In the genomic region with DNA sequence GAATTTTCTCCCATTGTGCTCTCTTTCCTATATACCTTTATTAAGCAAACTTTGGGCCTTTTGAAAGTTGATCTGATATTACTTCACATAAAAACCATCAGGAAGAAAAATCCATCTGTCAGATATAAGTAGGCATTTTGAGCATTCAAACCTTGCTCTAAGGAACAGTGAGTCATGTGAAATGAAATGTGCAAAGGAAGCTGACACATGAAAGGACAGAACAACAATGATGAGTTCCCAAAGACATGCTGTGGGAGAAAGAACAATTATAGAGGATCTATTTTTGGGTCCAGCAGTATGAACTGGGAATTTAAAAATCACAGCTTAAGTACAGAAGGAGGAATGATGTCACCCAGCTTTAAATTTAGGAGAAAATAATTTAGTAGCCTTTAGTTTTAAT, we compare ENCODE assay signal across 16 cellular contexts. TPM values are rescaled to one million over a fixed set of nuclear protein-coding genes. Genes with fewer than 3 reads are reported as not detected.
A peak's percentile ranks its signal among the peaks of the same experiment; 100 is the strongest.
DNase-seq lines count a peak whose midpoint lies in the region; ATAC-seq and TF ChIP-seq lines count a peak whose summit lies in the region.
"Had no signal": no experiment of that assay in that cellular context is flagged by ENCODE, and none has a peak within 500 bp of the region (broad histone marks: within the 10 kb centered on the region; RNA-seq: fewer than 3 reads in every experiment).

No MANE protein-coding gene starts in this region.

- no peak for TF ChIP-seq CTCF in choroid plexus epithelial cell (conservative IDR thresholded peaks at IDR 0.05; ENCODE audit: low read depth, low read length)

- no peaks in the 10 kb centered on the region for H3K27me3 ChIP-seq in ACC112 (ENCODE audit: insufficient read depth, low read length)
- H3K27me3 ChIP-seq: BLaER1, testis had no signal

- intact Hi-C loops in activated naive CD4-positive, alpha-beta T cell treated with anti-CD3 and anti-CD28 coated beads for 36 hours (cut with micrococcal nuclease) = no loop called here
- intact Hi-C loops in activated T-helper 2 cell treated with anti-CD3 and anti-CD28 coated beads, Interferon-gamma antibody, Interleukin-2, Interleukin-4, amounts not matched to agents 10 μg/mL and 5 μg/mL and 100 μg/mL, durations not matched to agents 14 hours and 24 hours and 36 hours (cut with micrococcal nuclease) = no loop called here

- peaks cover 2% of the 10 kb centered on the region for H3K27me3 Mint-ChIP-seq in activated naive CD4-positive, alpha-beta T cell treated with anti-CD3 and anti-CD28 coated beads for 36 hours (ENCODE audit: low read depth)
- H3K27me3 Mint-ChIP-seq in activated T-helper 2 cell treated with anti-CD3 and anti-CD28 coated beads, Interferon-gamma antibody, Interleukin-2, Interleukin-4, amounts not matched to agents 10 μg/mL and 5 μg/mL and 100 μg/mL, durations not matched to agents 14 hours and 24 hours and 36 hours (ENCODE audit: low read depth) = no peaks in the 10 kb centered on the region
- H3K27me3 Mint-ChIP-seq: activated naive CD4-positive, alpha-beta T cell treated with anti-CD3 and anti-CD28 coated beads, Interleukin-2, amount 50 U/mL, for 24 hours had no signal

- DNase-seq in HS-5 (ENCODE audit: low read depth) (peak; percentile 82), choroid plexus epithelial cell (ENCODE audit: low read depth) (peak; percentile 82), kidney glomerular epithelial cell (lab: John Stamatoyannopoulos, UW) (peak; percentile 72), NCI-H2196 (lab: John Stamatoyannopoulos, UW; ENCODE audit: unreplicated experiment) (no peak)
- no peak for DNase-seq in activated naive CD4-positive, alpha-beta T cell treated with anti-CD3 and anti-CD28 coated beads for 36 hours
- no peak for DNase-seq in activated naive CD4-positive, alpha-beta T cell treated with anti-CD3 and anti-CD28 coated beads, Interleukin-2, amount 50 U/mL, for 72 hours (ENCODE audit: low spot score in 2 of 2)
- DNase-seq in activated T-helper 2 cell treated with anti-CD3 and anti-CD28 coated beads, Interferon-gamma antibody, Interleukin-2, Interleukin-4, amounts not matched to agents 10 μg/mL and 5 μg/mL and 100 μg/mL, durations not matched to agents 14 hours and 24 hours and 36 hours (ENCODE audit: low spot score) = no peak
- DNase-seq: activated CD4-positive, alpha-beta T cell treated with anti-CD3 and anti-CD28 coated beads, Interleukin-2, amount 50 U/mL, for 48 hours; GF-D8; NCI-H1694; T-helper 1 cell; testis had no signal

- H3K27ac ChIP-seq in ACC112 (ENCODE audit: low read depth, low read length) = peak overlapping the region; percentile 72
- H3K27ac ChIP-seq: BLaER1, parathyroid adenoma, testis had no signal

- H3K79me2 ChIP-seq in ACC112 (ENCODE audit: control insufficient read depth, insufficient read depth, low read length, unreplicated experiment) = no peaks in the 10 kb centered on the region
- H3K79me2 ChIP-seq: parathyroid adenoma had no signal

- no peaks in the 10 kb centered on the region for H3K36me3 Mint-ChIP-seq in activated naive CD4-positive, alpha-beta T cell treated with anti-CD3 and anti-CD28 coated beads for 36 hours (ENCODE audit: low read depth)
- H3K36me3 Mint-ChIP-seq in activated naive CD4-positive, alpha-beta T cell treated with anti-CD3 and anti-CD28 coated beads, Interleukin-2, amount 50 U/mL, for 72 hours = no peaks in the 10 kb centered on the region
- H3K36me3 Mint-ChIP-seq in activated T-helper 2 cell treated with anti-CD3 and anti-CD28 coated beads, Interferon-gamma antibody, Interleukin-2, Interleukin-4, amounts not matched to agents 10 μg/mL and 5 μg/mL and 100 μg/mL, durations not matched to agents 14 hours and 24 hours and 36 hours (ENCODE audit: low read depth) = no peaks in the 10 kb centered on the region
- H3K36me3 Mint-ChIP-seq: activated naive CD4-positive, alpha-beta T cell treated with anti-CD3 and anti-CD28 coated beads, Interleukin-2, amount 50 U/mL, for 24 hours had no signal

- CTCF ChIA-PET in activated naive CD4-positive, alpha-beta T cell treated with anti-CD3 and anti-CD28 coated beads for 36 hours (lab: Charles Lee) = no interaction called here

- no peaks in the 10 kb centered on the region for H3K36me3 ChIP-seq in ACC112 (ENCODE audit: insufficient read depth, low read length)
- H3K36me3 ChIP-seq: BLaER1 had no signal

- no peak for ATAC-seq in activated naive CD4-positive, alpha-beta T cell treated with anti-CD3 and anti-CD28 coated beads, Interleukin-2, amount 50 U/mL, for 72 hours

- H2AFZ ChIP-seq in ACC112 (ENCODE audit: low read length, unreplicated experiment) = peak overlapping the region; percentile 39
- H2AFZ ChIP-seq: parathyroid adenoma had no signal

- H3K27ac Mint-ChIP-seq in activated naive CD4-positive, alpha-beta T cell treated with anti-CD3 and anti-CD28 coated beads for 36 hours = no peak overlapping the region
- H3K27ac Mint-ChIP-seq in activated naive CD4-positive, alpha-beta T cell treated with anti-CD3 and anti-CD28 coated beads, Interleukin-2, amount 50 U/mL, for 72 hours = no peak overlapping the region
- no peak overlapping the region for H3K27ac Mint-ChIP-seq in activated T-helper 2 cell treated with anti-CD3 and anti-CD28 coated beads, Interferon-gamma antibody, Interleukin-2, Interleukin-4, amounts not matched to agents 10 μg/mL and 5 μg/mL and 100 μg/mL, durations not matched to agents 14 hours and 24 hours and 36 hours
- H3K27ac Mint-ChIP-seq: activated naive CD4-positive, alpha-beta T cell treated with anti-CD3 and anti-CD28 coated beads, Interleukin-2, amount 50 U/mL, for 24 hours had no signal

- no peaks in the 10 kb centered on the region for H3K9me3 Mint-ChIP-seq in activated naive CD4-positive, alpha-beta T cell treated with anti-CD3 and anti-CD28 coated beads for 36 hours
- H3K9me3 Mint-ChIP-seq in activated naive CD4-positive, alpha-beta T cell treated with anti-CD3 and anti-CD28 coated beads, Interleukin-2, amount 50 U/mL, for 72 hours = no peaks in the 10 kb centered on the region
- no peaks in the 10 kb centered on the region for H3K9me3 Mint-ChIP-seq in activated T-helper 2 cell treated with anti-CD3 and anti-CD28 coated beads, Interferon-gamma antibody, Interleukin-2, Interleukin-4, amounts not matched to agents 10 μg/mL and 5 μg/mL and 100 μg/mL, durations not matched to agents 14 hours and 24 hours and 36 hours
- H3K9me3 Mint-ChIP-seq: activated naive CD4-positive, alpha-beta T cell treated with anti-CD3 and anti-CD28 coated beads, Interleukin-2, amount 50 U/mL, for 24 hours had no signal

- no peaks in the 10 kb centered on the region for H3K4me1 Mint-ChIP-seq in activated naive CD4-positive, alpha-beta T cell treated with anti-CD3 and anti-CD28 coated beads for 36 hours (ENCODE audit: low read depth)
- H3K4me1 Mint-ChIP-seq in activated T-helper 2 cell treated with anti-CD3 and anti-CD28 coated beads, Interferon-gamma antibody, Interleukin-2, Interleukin-4, amounts not matched to agents 10 μg/mL and 5 μg/mL and 100 μg/mL, durations not matched to agents 14 hours and 24 hours and 36 hours (ENCODE audit: low read depth) = no peaks in the 10 kb centered on the region
- H3K4me1 Mint-ChIP-seq: activated naive CD4-positive, alpha-beta T cell treated with anti-CD3 and anti-CD28 coated beads, Interleukin-2, amount 50 U/mL, for 24 hours had no signal

- peaks cover 27% of the 10 kb centered on the region for H3K4me1 ChIP-seq in ACC112 (ENCODE audit: control insufficient read depth, insufficient read depth, low read length, unreplicated experiment)
- H3K4me1 ChIP-seq: BLaER1, parathyroid adenoma, testis had no signal

- H3K4me3 ChIP-seq in ACC112 (ENCODE audit: low read depth, low read length) = no peak overlapping the region
- no peak overlapping the region for H3K4me3 ChIP-seq in choroid plexus epithelial cell (ENCODE audit: low read depth, low read length)
- H3K4me3 ChIP-seq: BLaER1, testis had no signal

- no peak overlapping the region for H3K4me3 Mint-ChIP-seq in activated naive CD4-positive, alpha-beta T cell treated with anti-CD3 and anti-CD28 coated beads for 36 hours
- no peak overlapping the region for H3K4me3 Mint-ChIP-seq in activated T-helper 2 cell treated with anti-CD3 and anti-CD28 coated beads, Interferon-gamma antibody, Interleukin-2, Interleukin-4, amounts not matched to agents 10 μg/mL and 5 μg/mL and 100 μg/mL, durations not matched to agents 14 hours and 24 hours and 36 hours (ENCODE audit: low read depth)
- H3K4me3 Mint-ChIP-seq: activated naive CD4-positive, alpha-beta T cell treated with anti-CD3 and anti-CD28 coated beads, Interleukin-2, amount 50 U/mL, for 24 hours had no signal

RNA-seq across cellular contexts. Expression of a gene that starts 18.1 kb away (rescaled TPM):
- total RNA-seq in activated naive CD4-positive, alpha-beta T cell treated with anti-CD3 and anti-CD28 coated beads for 36 hours = 1 to 10 TPM; 1.1 to 1.6 TPM
- 1 to 10 TPM; 1.5 to 2.0 TPM for total RNA-seq in activated naive CD4-positive, alpha-beta T cell treated with anti-CD3 and anti-CD28 coated beads, Interleukin-2, amount 50 U/mL, for 72 hours
- total RNA-seq in activated T-helper 2 cell treated with anti-CD3 and anti-CD28 coated beads, Interferon-gamma antibody, Interleukin-2, Interleukin-4, amounts not matched to agents 10 μg/mL and 5 μg/mL and 100 μg/mL, durations not matched to agents 14 hours and 24 hours and 36 hours = 0.71 and 0.90 TPM in 2 replicates

Comparison
In these comparisons a context has a peak if more than half of its experiments do, and no peak if none do; other contexts are left out.
1. DNase-seq: peak in HS-5 (single experiment), choroid plexus epithelial cell (single experiment) and kidney glomerular epithelial cell (single experiment); none in activated naive CD4-positive, alpha-beta T cell treated with anti-CD3 and anti-CD28 coated beads for 36 hours (single experiment), activated naive CD4-positive, alpha-beta T cell treated with anti-CD3 and anti-CD28 coated beads, Interleukin-2, amount 50 U/mL, for 72 hours (0 of 2), NCI-H2196 (single experiment) and activated T-helper 2 cell treated with anti-CD3 and anti-CD28 coated beads, Interferon-gamma antibody, Interleukin-2, Interleukin-4, amounts not matched to agents 10 μg/mL and 5 μg/mL and 100 μg/mL, durations not matched to agents 14 hours and 24 hours and 36 hours (single experiment).